In genomic region chr17:47064684-47065083, GRCh38 we compare ENCODE assay signal across 26 cellular contexts.
"Had no signal": no experiment of that assay in that cellular context is flagged by ENCODE, and none has a peak within 500 bp of the region (broad histone marks: within the 10 kb centered on the region; RNA-seq: fewer than 3 reads in every experiment).

No MANE protein-coding gene starts in this region.

- H3K27ac ChIP-seq: colonic mucosa, epithelial cell of prostate, esophagus squamous epithelium, gastrocnemius medialis, heart right ventricle, left lung, lower lobe of right lung had no signal

- H3K27me3 Mint-ChIP-seq: dendritic cell treated with granulocyte-macrophage colony-stimulating factor and Interleukin-4, amounts not matched to agents 40 ng/mL and 50 ng/mL, for 4 days; effector memory CD8-positive, alpha-beta T cell had no signal

- H3K4me3 ChIP-seq: colonic mucosa, esophagus squamous epithelium, gastrocnemius medialis, heart right ventricle, left lung, lower lobe of right lung had no signal

- H3K9me3 Mint-ChIP-seq: effector memory CD8-positive, alpha-beta T cell had no signal

- FAIRE-seq: endometrium, islet of Langerhans, keratinocyte had no signal

- H3K4me3 Mint-ChIP-seq: dendritic cell treated with granulocyte-macrophage colony-stimulating factor and Interleukin-4, amounts not matched to agents 40 ng/mL and 50 ng/mL, for 4 days; effector memory CD8-positive, alpha-beta T cell; endodermal cell; mesothelial cell of epicardium had no signal

- H3K36me3 ChIP-seq: colonic mucosa, left lung had no signal

- DNase-seq: colonic mucosa; cortex of kidney; effector CD8-positive, alpha-beta T cell; effector memory CD8-positive, alpha-beta T cell; endodermal cell; erythroblast; esophagus squamous epithelium; foreskin fibroblast; foreskin melanocyte; gastrocnemius medialis; glutamatergic neuron; head of caudate nucleus; heart right ventricle; hippocampal formation; left cardiac atrium; left lung; left ventricle myocardium superior; lower lobe of right lung; mesenchymal stem cell had no signal

- H3K4me1 ChIP-seq: colonic mucosa had no signal

- ATAC-seq: effector memory CD8-positive, alpha-beta T cell; esophagus mucosa; gastrocnemius medialis; heart right ventricle; left cardiac atrium; left lung; left ventricle myocardium superior; lower lobe of right lung had no signal

- H3K27me3 ChIP-seq: colonic mucosa, esophagus squamous epithelium, gastrocnemius medialis, heart right ventricle, left lung had no signal

- H3K9me3 ChIP-seq: colonic mucosa, gastrocnemius medialis, left lung, lower lobe of right lung had no signal

- H3K27ac Mint-ChIP-seq: dendritic cell treated with granulocyte-macrophage colony-stimulating factor and Interleukin-4, amounts not matched to agents 40 ng/mL and 50 ng/mL, for 4 days; endodermal cell; mesothelial cell of epicardium had no signal
